ENCODE assay signal across 11 cellular contexts in the genomic region with DNA sequence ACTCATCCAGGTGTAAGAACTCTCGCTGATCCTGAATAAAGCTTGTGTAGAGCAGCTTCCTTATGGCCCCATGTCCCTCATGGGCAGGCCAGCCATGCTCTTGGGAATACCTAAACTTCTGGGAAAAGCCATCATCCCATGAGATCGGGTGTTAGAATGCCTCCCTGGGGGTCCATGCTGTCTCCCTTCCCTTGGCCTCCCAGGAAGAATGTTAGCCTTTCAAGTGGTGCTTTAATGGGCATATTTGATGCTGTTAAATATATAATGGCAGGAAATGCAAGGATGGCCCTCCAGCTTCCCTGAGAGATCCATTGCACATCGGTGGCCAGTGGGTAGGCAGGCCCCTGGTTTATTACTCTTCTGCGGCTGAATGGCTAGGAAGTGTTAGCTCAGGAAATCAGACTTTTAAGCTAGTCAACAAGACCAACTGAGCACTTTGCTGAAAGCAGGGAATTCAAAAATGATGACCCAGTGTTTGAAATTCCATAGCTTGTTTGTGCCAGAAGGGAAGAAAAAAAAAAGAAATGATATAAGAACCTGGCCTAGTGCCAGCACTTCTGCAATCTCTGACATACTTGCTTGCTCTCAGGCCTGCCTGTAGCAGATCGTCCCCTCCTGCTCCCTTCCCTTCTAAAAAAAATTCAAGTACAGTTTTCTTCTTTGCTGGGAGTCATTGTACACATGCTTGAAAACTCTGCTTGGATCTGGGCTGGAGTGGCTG.
DNase-seq lines count a peak whose midpoint lies in the region; ATAC-seq and TF ChIP-seq lines count a peak whose summit lies in the region.
"Had no signal": no experiment of that assay in that cellular context is flagged by ENCODE, and none has a peak within 500 bp of the region (broad histone marks: within the 10 kb centered on the region; RNA-seq: fewer than 3 reads in every experiment).

No MANE protein-coding gene starts in this region.

- no peak overlapping the region for H3K4me2 ChIP-seq in MM.1S (ENCODE audit: low read depth, low read length)

- H3K4me1 Mint-ChIP-seq in chondrocyte (ENCODE audit: low read depth): peaks cover 20% of the 10 kb centered on the region
- H3K4me1 Mint-ChIP-seq in activated CD4-positive, alpha-beta T cell treated with anti-CD3 and anti-CD28 coated beads, Interleukin-2, amount 10 ng/mL, durations not matched to agents 24 days and 14 days: no peaks in the 10 kb centered on the region
- H3K4me1 Mint-ChIP-seq: naive B cell had no signal

- ATAC-seq in Right ventricle myocardium inferior: peak; percentile 80
- peak; percentile 51 for ATAC-seq in lung (ENCODE audit: insufficient read depth, low FRiP score)
- ATAC-seq: foreskin keratinocyte had no signal

- no peaks in the 10 kb centered on the region for H3K36me3 Mint-ChIP-seq in chondrocyte (ENCODE audit: low read depth)
- no peaks in the 10 kb centered on the region for H3K36me3 Mint-ChIP-seq in activated CD4-positive, alpha-beta T cell treated with anti-CD3 and anti-CD28 coated beads, Interleukin-2, amount 10 ng/mL, durations not matched to agents 24 days and 14 days (ENCODE audit: low read depth)
- H3K36me3 Mint-ChIP-seq: naive B cell had no signal

- H3K9me2 ChIP-seq in MM.1S (replicated peaks; ENCODE audit: insufficient read depth, low read length): no peaks in the 10 kb centered on the region

- H3K9me3 Mint-ChIP-seq in chondrocyte (ENCODE audit: low read depth): no peaks in the 10 kb centered on the region
- peaks cover 3% of the 10 kb centered on the region for H3K9me3 Mint-ChIP-seq in activated CD4-positive, alpha-beta T cell treated with anti-CD3 and anti-CD28 coated beads, Interleukin-2, amount 10 ng/mL, durations not matched to agents 24 days and 14 days

- H3K27ac ChIP-seq in lung (ENCODE audit: low read depth in 1 of 2, low read length in 1 of 2): no peak overlapping the region
- peak overlapping the region; percentile 39 to 44 for H3K27ac ChIP-seq in uterus
- H3K27ac ChIP-seq in MM.1S (ENCODE audit: low read length): no peak overlapping the region
- H3K27ac ChIP-seq: foreskin keratinocyte had no signal

- H3K36me3 ChIP-seq in lung (ENCODE audit: control insufficient read depth in 2 of 2, insufficient read depth in 2 of 2, low read length in 2 of 2) (no peaks in the 10 kb centered on the region), uterus (no peaks in the 10 kb centered on the region), MM.1S (replicated peaks; ENCODE audit: insufficient read depth, low read length) (no peaks in the 10 kb centered on the region)

- DNase-seq in Right ventricle myocardium inferior (ENCODE audit: missing footprints) (no peak), cardiac septum (ENCODE audit: low spot score) (no peak), chondrocyte (ENCODE audit: low spot score) (no peak), lung (ENCODE audit: low spot score) (no peak), uterus (peak; percentile 30 to 59), GM20000 (ENCODE audit: low spot score) (no peak), MM.1S (no peak)
- no peak for DNase-seq in activated CD4-positive, alpha-beta T cell treated with anti-CD3 and anti-CD28 coated beads, Interleukin-2, amount 10 ng/mL, durations not matched to agents 24 days and 14 days
- DNase-seq: AML-193, naive B cell had no signal

- H3K79me2 ChIP-seq in MM.1S (ENCODE audit: low read length): no peaks in the 10 kb centered on the region

- H3K27me3 ChIP-seq in lung (ENCODE audit: control insufficient read depth, insufficient read depth) (no peaks in the 10 kb centered on the region), uterus (no peaks in the 10 kb centered on the region), MM.1S (replicated peaks; ENCODE audit: insufficient read depth, low read length) (no peaks in the 10 kb centered on the region)
- H3K27me3 ChIP-seq: foreskin keratinocyte had no signal

- H3K4me3 ChIP-seq in lung (no peak overlapping the region), uterus (no peak overlapping the region), MM.1S (ENCODE audit: low read length) (no peak overlapping the region)

- intact Hi-C loops in Right ventricle myocardium inferior (cut with DNase I) (no loop called here), cardiac septum (cut with DNase I) (no loop called here), uterus (cut with DNase I; ENCODE audit: low total_unique reads) (no loop called here)
- intact Hi-C loops in activated CD4-positive, alpha-beta T cell treated with anti-CD3 and anti-CD28 coated beads, Interleukin-2, amount 10 ng/mL, durations not matched to agents 24 days and 14 days (cut with micrococcal nuclease): no loop called here

- 42 to 45% methylated on average over 5 of the region's 5 CpGs for WGBS in lung, 2 donors

- H3K9me3 ChIP-seq in lung (ENCODE audit: control insufficient read depth in 2 of 2, insufficient read depth in 1 of 2, low read length in 1 of 2): no peaks in the 10 kb centered on the region
- H3K9me3 ChIP-seq in uterus: no peaks in the 10 kb centered on the region
- no peaks in the 10 kb centered on the region for H3K9me3 ChIP-seq in MM.1S (replicated peaks; ENCODE audit: insufficient read depth, low read length)

- H3F3A ChIP-seq in MM.1S (ENCODE audit: insufficient read depth, low read length): no peaks in the 10 kb centered on the region

- H4K20me1 ChIP-seq in MM.1S (ENCODE audit: insufficient read depth, low read length): no peaks in the 10 kb centered on the region

- no peak overlapping the region for H3K9ac ChIP-seq in MM.1S (ENCODE audit: low read length)

- peaks cover 0 to 2% of the 10 kb centered on the region in 2 donors for H3K4me1 ChIP-seq in lung (ENCODE audit: control insufficient read depth in 2 of 2, insufficient read depth in 2 of 2, low read length in 2 of 2)
- H3K4me1 ChIP-seq in uterus: no peaks in the 10 kb centered on the region
- H3K4me1 ChIP-seq in MM.1S (ENCODE audit: low read length): no peaks in the 10 kb centered on the region
- H3K4me1 ChIP-seq: foreskin keratinocyte had no signal

- no peak for TF ChIP-seq POLR2A in uterus (IDR thresholded peaks at IDR 0.05)

- TF ChIP-seq CTCF in chondrocyte (IDR thresholded peaks at IDR 0.05): no peak
- no peak for TF ChIP-seq CTCF in lung (IDR thresholded peaks at IDR 0.05; ENCODE audit: control extremely low read depth, extremely low read depth)
- no peak for TF ChIP-seq CTCF in uterus (IDR thresholded peaks at IDR 0.05)
- no peak for TF ChIP-seq CTCF in GM20000 (IDR thresholded peaks at IDR 0.05; ENCODE audit: extremely low read depth, missing control alignments)
- TF ChIP-seq CTCF in MM.1S (IDR thresholded peaks at IDR 0.05; ENCODE audit: low read length): no peak

- no peak overlapping the region for H3K4me3 Mint-ChIP-seq in chondrocyte (ENCODE audit: unreplicated experiment)
- H3K4me3 Mint-ChIP-seq in activated CD4-positive, alpha-beta T cell treated with anti-CD3 and anti-CD28 coated beads, Interleukin-2, amount 10 ng/mL, durations not matched to agents 24 days and 14 days: no peak overlapping the region

- no peaks in the 10 kb centered on the region for H3K27me3 Mint-ChIP-seq in chondrocyte (ENCODE audit: low read depth)
- no peaks in the 10 kb centered on the region for H3K27me3 Mint-ChIP-seq in activated CD4-positive, alpha-beta T cell treated with anti-CD3 and anti-CD28 coated beads, Interleukin-2, amount 10 ng/mL, durations not matched to agents 24 days and 14 days
- H3K27me3 Mint-ChIP-seq: naive B cell had no signal

- peak overlapping the region; percentile 67 for H3K27ac Mint-ChIP-seq in chondrocyte (ENCODE audit: unreplicated experiment)
- H3K27ac Mint-ChIP-seq in activated CD4-positive, alpha-beta T cell treated with anti-CD3 and anti-CD28 coated beads, Interleukin-2, amount 10 ng/mL, durations not matched to agents 24 days and 14 days: no peak overlapping the region
- H3K27ac Mint-ChIP-seq: naive B cell had no signal

- no peak overlapping the region for H2AFZ ChIP-seq in MM.1S (ENCODE audit: low read length)

Comparison
In these comparisons a context has a peak if more than half of its experiments do, and no peak if none do; other contexts are left out.
1. DNase-seq: peak in uterus (2 of 2); none in Right ventricle myocardium inferior (single experiment), cardiac septum (single experiment), chondrocyte (single experiment), lung (single experiment), GM20000 (single experiment), MM.1S (single experiment) and activated CD4-positive, alpha-beta T cell treated with anti-CD3 and anti-CD28 coated beads, Interleukin-2, amount 10 ng/mL, durations not matched to agents 24 days and 14 days (single experiment).
2. H3K27ac ChIP-seq: peak in uterus (2 of 2); none in lung (0 of 2) and MM.1S (single experiment).